Comparison of ENCODE assay signal across 8 cellular contexts in genomic region chr2:85887566-85888019, GRCh38. TPM values are rescaled to one million over a fixed set of nuclear protein-coding genes. Genes with fewer than 3 reads are reported as not detected.
DNase-seq lines count a peak whose midpoint lies in the region; ATAC-seq and TF ChIP-seq lines count a peak whose summit lies in the region.

No MANE protein-coding gene starts in this region.

- H3K4me1 ChIP-seq in CD4-positive, CD25-positive, alpha-beta regulatory T cell (ENCODE audit: control insufficient read depth, insufficient read depth, low read length, poor library complexity, severe bottlenecking) = peaks cover 37% of the 10 kb centered on the region
- H3K4me1 ChIP-seq in HUES6 (ENCODE audit: control insufficient read depth, insufficient read depth, low read length) = peaks cover 19% of the 10 kb centered on the region

- no peaks in the 10 kb centered on the region for H3K9me3 ChIP-seq in CD4-positive, CD25-positive, alpha-beta regulatory T cell (ENCODE audit: control insufficient read depth in 2 of 2, low read length in 2 of 2)
- 0 out of 2 replicates have a peak, but pooled peaks cover 5% of the 10 kb centered on the region for H3K9me3 ChIP-seq in HUES6 (ENCODE audit: control insufficient read depth, insufficient read depth, low read depth, low read length)

- peak overlapping the region; percentile 94 for H3K4me3 Mint-ChIP-seq in CD4-positive, CD25-positive, alpha-beta regulatory T cell
- peak overlapping the region; percentile 85 for H3K4me3 Mint-ChIP-seq in activated naive CD8-positive, alpha-beta T cell treated with anti-CD3 and anti-CD28 coated beads for 36 hours
- peak overlapping the region; percentile 82 for H3K4me3 Mint-ChIP-seq in progenitor cell of endocrine pancreas (ENCODE audit: low read depth)

- H3K4me3 ChIP-seq in CD4-positive, CD25-positive, alpha-beta regulatory T cell (ENCODE audit: low read depth, low read length) = peak overlapping the region; percentile 80
- peak overlapping the region; percentile 81 for H3K4me3 ChIP-seq in HUES6 (ENCODE audit: low read depth, low read length)

- peaks cover 21 to 68% (median 48%) of the 10 kb centered on the region in 4 donors for H3K4me1 Mint-ChIP-seq in CD4-positive, CD25-positive, alpha-beta regulatory T cell
- H3K4me1 Mint-ChIP-seq in activated naive CD8-positive, alpha-beta T cell treated with anti-CD3 and anti-CD28 coated beads for 36 hours = peaks cover 58% of the 10 kb centered on the region
- H3K4me1 Mint-ChIP-seq in progenitor cell of endocrine pancreas (ENCODE audit: low read depth) = peaks cover 30% of the 10 kb centered on the region

- H3K27me3 ChIP-seq in CD4-positive, CD25-positive, alpha-beta regulatory T cell (ENCODE audit: control insufficient read depth, insufficient read depth, low read length) = no peaks in the 10 kb centered on the region
- peaks cover 33% of the 10 kb centered on the region for H3K27me3 ChIP-seq in HUES6 (ENCODE audit: control insufficient read depth, insufficient read depth, low read length)

- peaks cover 5% of the 10 kb centered on the region for H3K27me3 Mint-ChIP-seq in CD4-positive, CD25-positive, alpha-beta regulatory T cell
- H3K27me3 Mint-ChIP-seq in activated naive CD8-positive, alpha-beta T cell treated with anti-CD3 and anti-CD28 coated beads for 36 hours = no peaks in the 10 kb centered on the region
- peaks cover 5% of the 10 kb centered on the region for H3K27me3 Mint-ChIP-seq in progenitor cell of endocrine pancreas

- peaks cover 0 to 8% (median 0%) of the 10 kb centered on the region in 7 donors for H3K9me3 Mint-ChIP-seq in CD4-positive, CD25-positive, alpha-beta regulatory T cell
- peaks cover 8% of the 10 kb centered on the region for H3K9me3 Mint-ChIP-seq in activated naive CD8-positive, alpha-beta T cell treated with anti-CD3 and anti-CD28 coated beads for 36 hours
- peaks cover 3% of the 10 kb centered on the region for H3K9me3 Mint-ChIP-seq in progenitor cell of endocrine pancreas (ENCODE audit: low read depth)

- H3K9ac ChIP-seq in HUES6 (ENCODE audit: low read length) = no peak overlapping the region

- H3K36me3 Mint-ChIP-seq in CD4-positive, CD25-positive, alpha-beta regulatory T cell = peaks cover 8% of the 10 kb centered on the region
- H3K36me3 Mint-ChIP-seq in activated naive CD8-positive, alpha-beta T cell treated with anti-CD3 and anti-CD28 coated beads for 36 hours = peaks cover 22% of the 10 kb centered on the region
- peaks cover 8% of the 10 kb centered on the region for H3K36me3 Mint-ChIP-seq in progenitor cell of endocrine pancreas (ENCODE audit: insufficient read depth)

- DNase-seq in CD4-positive, CD25-positive, alpha-beta regulatory T cell = peak; percentile 28 to 73 (median 60)
- DNase-seq in SKM-1 (lab: John Stamatoyannopoulos, UW; ENCODE audit: unreplicated experiment) (peak; percentile 49), left cardiac atrium (peak; percentile 67), progenitor cell of endocrine pancreas (ENCODE audit: low spot score, unreplicated experiment) (no peak), 8988T (no peak)
- peak; percentile 57 for DNase-seq in activated naive CD8-positive, alpha-beta T cell treated with anti-CD3 and anti-CD28 coated beads for 36 hours

- H3K27ac Mint-ChIP-seq in CD4-positive, CD25-positive, alpha-beta regulatory T cell = peak overlapping the region; percentile 88 to 96 (median 88)
- peak overlapping the region; percentile 90 for H3K27ac Mint-ChIP-seq in activated naive CD8-positive, alpha-beta T cell treated with anti-CD3 and anti-CD28 coated beads for 36 hours
- H3K27ac Mint-ChIP-seq in progenitor cell of endocrine pancreas = peak overlapping the region; percentile 42

- H3K36me3 ChIP-seq in CD4-positive, CD25-positive, alpha-beta regulatory T cell (ENCODE audit: control insufficient read depth, insufficient read depth, low read length) = peaks cover 3% of the 10 kb centered on the region
- no peaks in the 10 kb centered on the region for H3K36me3 ChIP-seq in HUES6 (ENCODE audit: control insufficient read depth, insufficient read depth, low read length)

- H3K27ac ChIP-seq in CD4-positive, CD25-positive, alpha-beta regulatory T cell (ENCODE audit: insufficient read depth, low read length, poor library complexity, severe bottlenecking) = peak overlapping the region; percentile 83
- H3K27ac ChIP-seq in HUES6 (ENCODE audit: low read depth, low read length) = no peak overlapping the region

- intact Hi-C loops in left cardiac atrium (cut with DNase I) = loop anchor here (5.0 kb wide), 4 partner anchors 60 to 190 kb away; no protein-coding TSS in a partner anchor

- TF ChIP-seq CTCF in progenitor cell of endocrine pancreas (IDR thresholded peaks at IDR 0.05; ENCODE audit: unreplicated experiment) = no peak

- ATAC-seq in CD4-positive, CD25-positive, alpha-beta regulatory T cell (ENCODE audit: low read depth in 2 of 2) = peak; percentile 33 to 52
- ATAC-seq in left cardiac atrium (peak; percentile 38 to 55), GM21390 (IDR thresholded peaks at IDR 0.05; ENCODE audit: unreplicated experiment) (no peak)

RNA-seq across cellular contexts. Expression of gene ST3GAL5, which starts 1.2 kb away (rescaled TPM):
- 25.8 TPM for total RNA-seq in CD4-positive, CD25-positive, alpha-beta regulatory T cell
- polyA plus RNA-seq in CD4-positive, CD25-positive, alpha-beta regulatory T cell = 10 to 100 TPM; 11.3 to 15.1 (median 13.5) TPM
- 10 to 100 TPM; 14.6 to 15.1 TPM for total RNA-seq in activated naive CD8-positive, alpha-beta T cell treated with anti-CD3 and anti-CD28 coated beads for 36 hours
- total RNA-seq in left cardiac atrium (10 to 100 TPM; 10.6 to 12.5 TPM), progenitor cell of endocrine pancreas (27.3 and 32.5 TPM in 2 replicates)

Comparison
In these comparisons a context has a peak if more than half of its experiments do, and no peak if none do; other contexts are left out.
1. DNase-seq: peak in CD4-positive, CD25-positive, alpha-beta regulatory T cell (3 of 3), SKM-1 (single experiment), activated naive CD8-positive, alpha-beta T cell treated with anti-CD3 and anti-CD28 coated beads for 36 hours (single experiment) and left cardiac atrium (single experiment); none in progenitor cell of endocrine pancreas (single experiment) and 8988T (single experiment).
2. Peak in every context shown above with its lines, with median percentiles within 50 percentile points of each other: H3K27ac Mint-ChIP-seq and H3K4me3 Mint-ChIP-seq.